Comparison of ENCODE assay signal across 16 cellular contexts in the genomic region with DNA sequence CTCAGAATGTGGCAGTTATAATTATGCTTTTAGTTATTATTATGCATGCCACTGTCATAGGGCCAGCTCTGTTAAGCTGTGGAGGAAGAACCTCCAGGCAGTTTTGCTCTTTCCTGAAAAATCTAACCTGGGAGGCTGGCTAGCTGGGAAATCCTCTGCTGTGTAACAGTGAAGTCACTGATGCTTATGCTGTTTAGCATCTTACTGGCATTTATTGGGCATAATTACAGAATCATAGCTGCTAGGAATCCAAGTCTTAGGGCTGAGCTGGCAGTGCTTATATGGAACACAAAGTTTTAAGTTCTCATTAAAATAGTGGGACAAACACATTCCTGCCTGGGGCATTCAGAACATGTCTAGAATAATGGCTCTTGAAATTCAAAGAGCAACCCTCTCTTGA.
"Had no signal": no experiment of that assay in that cellular context is flagged by ENCODE, and none has a peak within 500 bp of the region (broad histone marks: within the 10 kb centered on the region; RNA-seq: fewer than 3 reads in every experiment).

No MANE protein-coding gene starts in this region.

- H3K36me3 ChIP-seq: esophagus squamous epithelium, ovary, upper lobe of right lung, WERI-Rb-1 had no signal

- H3K9me3 ChIP-seq: esophagus squamous epithelium, mucosa of descending colon, ovary, upper lobe of right lung had no signal

- H3K4me3 Mint-ChIP-seq: naive thymus-derived CD8-positive, alpha-beta T cell had no signal

- H3K27ac Mint-ChIP-seq: activated naive CD4-positive, alpha-beta T cell treated with anti-CD3 and anti-CD28 coated beads, Interleukin-2, amount 50 U/mL, for 72 hours; naive thymus-derived CD8-positive, alpha-beta T cell had no signal

- DNase-seq: activated CD4-positive, alpha-beta T cell treated with anti-CD3 and anti-CD28 coated beads for 1 hour; activated CD8-positive, alpha-beta memory T cell treated with anti-CD3 and anti-CD28 coated beads for 24 hours; activated gamma-delta T cell treated with Interleukin-2 at 50 U/mL for 16 hours; effector memory CD4-positive, alpha-beta T cell; esophagus squamous epithelium; mucosa of descending colon; naive thymus-derived CD8-positive, alpha-beta T cell; ovary; stimulated activated CD4-positive, alpha-beta T cell treated with anti-CD3 and anti-CD28 coated beads, Interleukin-12 subunit alpha, Interleukin-12 subunit beta, amount 100 ng/mL, for 4 hours; stimulated activated CD4-positive, alpha-beta T cell treated with anti-CD3 and anti-CD28 coated beads, Interleukin-1b, Interleukin-23, amount 100 ng/mL, for 48 hours; stimulated activated naive CD4-positive, alpha-beta T cell treated with Interleukin-2 at 50 U/mL for 16 hours; SW 1271; T-helper 2 cell; upper lobe of right lung; WERI-Rb-1 had no signal

- H3K9me3 Mint-ChIP-seq: activated naive CD4-positive, alpha-beta T cell treated with anti-CD3 and anti-CD28 coated beads, Interleukin-2, amount 50 U/mL, for 72 hours; naive thymus-derived CD8-positive, alpha-beta T cell had no signal

- H3K27ac ChIP-seq: esophagus squamous epithelium, ovary, upper lobe of right lung, WERI-Rb-1 had no signal

- ATAC-seq: activated naive CD4-positive, alpha-beta T cell treated with anti-CD3 and anti-CD28 coated beads, Interleukin-2, amount 50 U/mL, for 72 hours; mucosa of descending colon; naive thymus-derived CD8-positive, alpha-beta T cell; upper lobe of right lung had no signal

- H3K4me3 ChIP-seq: esophagus squamous epithelium, mucosa of descending colon, ovary, upper lobe of right lung had no signal

- H3K27me3 ChIP-seq: esophagus squamous epithelium, ovary, upper lobe of right lung had no signal
